Comparison of ENCODE assay signal across 22 cellular contexts in the genomic region with DNA sequence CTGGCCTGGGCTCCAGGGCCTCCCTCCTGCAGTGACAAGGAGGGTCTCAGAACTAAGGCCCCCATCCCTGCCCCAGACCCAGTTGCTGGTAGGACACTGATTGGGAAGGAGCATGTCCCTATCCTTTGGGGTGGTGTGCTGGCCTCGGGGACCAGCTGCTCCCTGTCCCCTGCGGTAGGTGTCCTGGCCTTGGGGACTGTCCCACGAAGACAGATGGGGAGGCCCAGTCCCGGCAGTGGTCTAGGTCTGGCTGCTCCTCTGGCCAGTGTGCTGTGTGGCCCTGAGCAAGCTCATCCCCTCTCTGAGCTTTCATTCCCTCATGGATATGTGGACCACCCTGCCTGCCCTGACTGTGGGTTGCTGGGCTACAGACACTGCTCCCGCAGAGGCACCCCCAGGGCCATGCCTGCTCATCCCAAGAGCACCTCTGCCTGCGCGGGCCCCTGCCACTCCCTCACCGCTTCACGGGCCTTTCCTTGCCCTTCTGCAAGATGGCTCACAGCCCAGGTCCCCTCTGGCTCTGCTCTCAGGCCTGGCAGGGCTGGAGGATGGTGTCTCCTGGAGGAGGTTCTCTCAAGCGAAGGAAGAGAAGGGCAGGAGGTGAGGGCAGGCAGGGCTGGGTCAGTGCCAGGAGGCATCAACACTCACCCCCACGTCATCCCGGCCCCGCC. TPM values are rescaled to one million over a fixed set of nuclear protein-coding genes. Genes with fewer than 3 reads are reported as not detected.
DNase-seq lines count a peak whose midpoint lies in the region; ATAC-seq and TF ChIP-seq lines count a peak whose summit lies in the region.
"Had no signal": no experiment of that assay in that cellular context is flagged by ENCODE, and none has a peak within 500 bp of the region (broad histone marks: within the 10 kb centered on the region; RNA-seq: fewer than 3 reads in every experiment).

No MANE protein-coding gene starts in this region.

- dilution Hi-C loops in mammary epithelial cell (cut with HindIII; ENCODE audit: low sequenced_read_pairs): no loop called here

- peaks cover 12% of the 10 kb centered on the region for H3K4me1 Mint-ChIP-seq in MCF 10A (ENCODE audit: insufficient read depth, unreplicated experiment)
- H3K4me1 Mint-ChIP-seq: activated CD4-positive, alpha-beta T cell treated with anti-CD3 and anti-CD28 coated beads, Interleukin-2, amount 10 ng/mL, durations not matched to agents 24 days and 14 days; neural crest cell had no signal

- POLR2A ChIA-PET in MCF 10A (lab: Yijun Ruan, JAX): interaction anchor here (6.9 kb wide), 1 partner anchor 8 kb away, joined by 43 read pairs; no protein-coding TSS in a partner anchor

- H3K23ac ChIP-seq in neuronal stem cell (ENCODE audit: low read depth, low read length, poor library complexity): peak overlapping the region; percentile 85

- CTCF ChIA-PET in MCF 10A (lab: Yijun Ruan, JAX) (interaction anchor here (1.3 kb wide), 2 partner anchors 79 to 125 kb away, joined by 4 to 6 read pairs; no protein-coding TSS in a partner anchor), mammary epithelial cell (lab: Charles Lee; ENCODE audit: low non-redundant PET) (no interaction called here)

- H3K9ac ChIP-seq in mammary epithelial cell (ENCODE audit: insufficient read depth, low read length) (no peak overlapping the region), neuronal stem cell (ENCODE audit: low read depth, low read length, poor library complexity) (no peak overlapping the region)

- H3K9me3 ChIP-seq in mammary epithelial cell (replicated peaks; ENCODE audit: insufficient read depth, low read length) (no peaks in the 10 kb centered on the region), esophagus squamous epithelium (no peaks in the 10 kb centered on the region), neuronal stem cell (replicated peaks in 1 of 2; ENCODE audit: control insufficient read depth in 2 of 2, insufficient read depth in 1 of 2, low read depth in 1 of 2, low read length in 2 of 2) (peaks cover 0 to 2% of the 10 kb centered on the region in 2 donors), suprapubic skin (no peaks in the 10 kb centered on the region)

- H2BK12ac ChIP-seq in neuronal stem cell (ENCODE audit: low read length): peak overlapping the region; percentile 84

- peak overlapping the region; percentile 97 for H2AK5ac ChIP-seq in neuronal stem cell (ENCODE audit: low read depth, low read length)

- H4K91ac ChIP-seq in neuronal stem cell (ENCODE audit: low read depth, low read length, poor library complexity): no peak overlapping the region

- H3K27ac ChIP-seq in mammary epithelial cell (ENCODE audit: insufficient read depth, low read depth, low read length) (no peak overlapping the region), esophagus squamous epithelium (peak overlapping the region; percentile 93 to 99 (median 98)), neuronal stem cell (replicated peaks; ENCODE audit: low read length) (no peak overlapping the region), suprapubic skin (peak overlapping the region; percentile 96)
- H3K27ac ChIP-seq: VCaP had no signal

- H3K36me3 ChIP-seq in mammary epithelial cell (ENCODE audit: insufficient read depth, low read length) (no peaks in the 10 kb centered on the region), esophagus squamous epithelium (peaks cover 0 to 5% (median 0%) of the 10 kb centered on the region in 3 donors), neuronal stem cell (replicated peaks in 1 of 2; ENCODE audit: control insufficient read depth in 2 of 2, insufficient read depth in 2 of 2, low read length in 2 of 2) (no peaks in the 10 kb centered on the region), suprapubic skin (no peaks in the 10 kb centered on the region)

- peak overlapping the region; percentile 47 for H2BK120ac ChIP-seq in neuronal stem cell (ENCODE audit: low read depth, low read length)

- H2BK5ac ChIP-seq in neuronal stem cell (ENCODE audit: low read length): peak overlapping the region; percentile 53

- H3K4me3 ChIP-seq in mammary epithelial cell (replicated peaks in 1 of 3; ENCODE audit: insufficient read depth in 1 of 3, low read depth in 2 of 3, low read length in 3 of 3) (no peak overlapping the region), esophagus squamous epithelium (no peak overlapping the region), neuronal stem cell (ENCODE audit: low read length in 2 of 2) (no peak overlapping the region), suprapubic skin (peak overlapping the region; percentile 62)
- H3K4me3 ChIP-seq: GM23338 had no signal

- in situ Hi-C loops in mammary epithelial cell (cut with MboI; ENCODE audit: low sequenced_read_pairs in 2 of 2): no loop called here

- peaks cover 82% of the 10 kb centered on the region for H3K36me3 Mint-ChIP-seq in MCF 10A (ENCODE audit: insufficient read depth, unreplicated experiment)

- peak overlapping the region; percentile 65 for H4K8ac ChIP-seq in neuronal stem cell (ENCODE audit: low read depth, low read length)

- ATAC-seq in HG03571 (IDR thresholded peaks at IDR 0.05; ENCODE audit: unreplicated experiment): no peak
- ATAC-seq: GM23338 had no signal

- no peak for DNase-seq in MCF 10A (ENCODE audit: unreplicated experiment)
- DNase-seq in mammary epithelial cell: no peak
- DNase-seq in esophagus squamous epithelium (lab: John Stamatoyannopoulos, UW): no peak
- DNase-seq in neuronal stem cell (ENCODE audit: low spot score): no peak
- peak in 1 of 2 donors; percentile 62 for DNase-seq in suprapubic skin (ENCODE audit: low spot score in 2 of 2)
- DNase-seq in epidermal melanocyte (ENCODE audit: insufficient read length, low spot score): no peak
- no peak for DNase-seq in RPMI8226
- DNase-seq: 8988T; activated CD4-positive, alpha-beta T cell treated with anti-CD3 and anti-CD28 coated beads, Interleukin-2, amount 10 ng/mL, durations not matched to agents 24 days and 14 days; activated gamma-delta T cell; activated T-cell treated with anti-CD3 and anti-CD28 coated beads, Interleukin-2, amount 50 U/mL, for 1 hour; CD4-positive, alpha-beta T cell; DMS153; kidney glomerular epithelial cell; NCI-H446 treated with DMSO at 0.1 percent for 48 hours had no signal

- intact Hi-C loops in MCF 10A (cut with micrococcal nuclease) (no loop called here), mammary epithelial cell (cut with micrococcal nuclease) (loop anchor here (5.0 kb wide), 1 partner anchor 213 kb away; a partner anchor contains a TSS), esophagus squamous epithelium (cut with DNase I) (no loop called here)

- H3K27ac Mint-ChIP-seq in MCF 10A (ENCODE audit: low read depth, unreplicated experiment): peak overlapping the region; percentile 16
- H3K27ac Mint-ChIP-seq: activated CD4-positive, alpha-beta T cell treated with anti-CD3 and anti-CD28 coated beads, Interleukin-2, amount 10 ng/mL, durations not matched to agents 24 days and 14 days; CD4-positive, alpha-beta T cell; GM23338 had no signal

- peak overlapping the region; percentile 71 for H3K18ac ChIP-seq in neuronal stem cell (ENCODE audit: low read length)

- TF ChIP-seq POLR2A in esophagus squamous epithelium (IDR thresholded peaks at IDR 0.05) (no peak), suprapubic skin (IDR thresholded peaks at IDR 0.05) (no peak)

- H3K79me1 ChIP-seq in neuronal stem cell (ENCODE audit: low read depth, low read length): no peaks in the 10 kb centered on the region

- H4K20me1 ChIP-seq in mammary epithelial cell (ENCODE audit: insufficient read depth, low read length): no peaks in the 10 kb centered on the region

- H3K9me3 Mint-ChIP-seq in MCF 10A (ENCODE audit: unreplicated experiment): no peaks in the 10 kb centered on the region
- H3K9me3 Mint-ChIP-seq: activated CD4-positive, alpha-beta T cell treated with anti-CD3 and anti-CD28 coated beads, Interleukin-2, amount 10 ng/mL, durations not matched to agents 24 days and 14 days; CD4-positive, alpha-beta T cell; GM23338; neural crest cell had no signal

- no peak for TF ChIP-seq EP300 in suprapubic skin (IDR thresholded peaks at IDR 0.05)

- BruUV-seq in MCF 10A (replicated peaks; lab: Mats Ljungman, UMichigan): no TSS peak
- no TSS peak for BruUV-seq in mammary epithelial cell (replicated peaks; lab: Mats Ljungman, UMichigan)

- H3K27me3 ChIP-seq in mammary epithelial cell (ENCODE audit: insufficient read depth, low read length): no peaks in the 10 kb centered on the region
- H3K27me3 ChIP-seq in esophagus squamous epithelium: peaks cover 0 to 11% (median 0%) of the 10 kb centered on the region in 4 donors
- H3K27me3 ChIP-seq in neuronal stem cell (ENCODE audit: control insufficient read depth in 3 of 3, insufficient read depth in 3 of 3, low read depth in 1 of 3, low read length in 3 of 3): peaks cover 0 to 64% (median 9%) of the 10 kb centered on the region in 3 experiments
- no peaks in the 10 kb centered on the region for H3K27me3 ChIP-seq in suprapubic skin

- TF ChIP-seq CTCF in MCF 10A (IDR thresholded peaks at IDR 0.05; ENCODE audit: unreplicated experiment) (no peak), mammary epithelial cell (conservative IDR thresholded peaks at IDR 0.05 in 1 of 2, IDR thresholded peaks at IDR 0.05 in 1 of 2; ENCODE audit: extremely low read depth in 1 of 2, insufficient read depth in 1 of 2, low read depth in 1 of 2, low read length in 2 of 2) (no peak), esophagus squamous epithelium (IDR thresholded peaks at IDR 0.05) (no peak), suprapubic skin (IDR thresholded peaks at IDR 0.05) (no peak)

- peaks cover 45% of the 10 kb centered on the region for H3K4me1 ChIP-seq in mammary epithelial cell (ENCODE audit: insufficient read depth, low read length)
- peaks cover 43 to 54% (median 44%) of the 10 kb centered on the region in 3 donors for H3K4me1 ChIP-seq in esophagus squamous epithelium
- peaks cover 12 to 26% of the 10 kb centered on the region in 2 donors for H3K4me1 ChIP-seq in neuronal stem cell (ENCODE audit: control insufficient read depth in 2 of 2, insufficient read depth in 1 of 2, low read depth in 1 of 2, low read length in 2 of 2)
- H3K4me1 ChIP-seq in suprapubic skin: peaks cover 55% of the 10 kb centered on the region

- H3K4me3 Mint-ChIP-seq in MCF 10A (ENCODE audit: unreplicated experiment): peak overlapping the region; percentile 92
- H3K4me3 Mint-ChIP-seq: activated CD4-positive, alpha-beta T cell treated with anti-CD3 and anti-CD28 coated beads, Interleukin-2, amount 10 ng/mL, durations not matched to agents 24 days and 14 days; CD4-positive, alpha-beta T cell; GM23338; neural crest cell had no signal

- H3K4ac ChIP-seq in neuronal stem cell (ENCODE audit: low read length): no peak overlapping the region

- peaks cover 6% of the 10 kb centered on the region for H3K79me2 ChIP-seq in mammary epithelial cell (ENCODE audit: insufficient read depth, low read length)

- 92% methylated on average over 9 of the region's 13 CpGs for WGBS in mammary epithelial cell (ENCODE audit: low coverage, missing lambda C conversion rate)
- 47 to 48% methylated on average over 8 of the region's 13 CpGs for WGBS in esophagus squamous epithelium, 2 donors
- whole genome bisulfite sequencing in neuronal stem cell (ENCODE audit: extremely low coverage in 2 of 2, insufficient read length in 2 of 2, insufficient replicate concordance in 1 of 2), 2 donors: no CpG with 5 or more reads among the region's 13 CpGs
- 71% methylated on average over 13 of the region's 13 CpGs for WGBS in suprapubic skin

- no peak overlapping the region for H2AFZ ChIP-seq in mammary epithelial cell (ENCODE audit: low read depth, low read length)
- no peak overlapping the region for H2AFZ ChIP-seq in neuronal stem cell (ENCODE audit: low read length)
- H2AFZ ChIP-seq: GM23338 had no signal

- no peak overlapping the region for H3K14ac ChIP-seq in neuronal stem cell (ENCODE audit: low read length)

- peak overlapping the region; percentile 79 for H2BK15ac ChIP-seq in neuronal stem cell (ENCODE audit: low read length)

- H3K4me2 ChIP-seq in mammary epithelial cell (ENCODE audit: insufficient read depth, low read depth, low read length) (no peak overlapping the region), neuronal stem cell (ENCODE audit: insufficient read depth, low read length, poor library complexity, severe bottlenecking) (no peak overlapping the region)
- H3K4me2 ChIP-seq: GM23338 had no signal

- no peaks in the 10 kb centered on the region for H3K27me3 Mint-ChIP-seq in MCF 10A (ENCODE audit: insufficient read depth, unreplicated experiment)

RNA-seq across cellular contexts. Expression of a gene that starts 12.5 kb away (rescaled TPM):
- total RNA-seq in MCF 10A (2022): 218 and 286 TPM in 2 replicates
- 100 to 1,000 TPM; 110 to 302 TPM for total RNA-seq in mammary epithelial cell
- 43.1 TPM for polyA plus RNA-seq in mammary epithelial cell
- 327 TPM for polyA minus RNA-seq in mammary epithelial cell
- 100 to 1,000 TPM; 147 to 313 (median 172) TPM for total RNA-seq in esophagus squamous epithelium
- 0.43 TPM for polyA plus RNA-seq in neuronal stem cell (2013, experiment 1 of 2)
- 0.46 TPM for polyA plus RNA-seq in neuronal stem cell (2013, experiment 2 of 2)
- total RNA-seq in suprapubic skin: 100 to 1,000 TPM; 829 to 975 (median 858) TPM

RNA-seq across cellular contexts. Expression of a gene that starts 19.9 kb away (rescaled TPM):
- total RNA-seq in MCF 10A (2022): 20.3 and 24.3 TPM in 2 replicates
- total RNA-seq in mammary epithelial cell: 10 to 100 TPM; 11.0 to 14.7 TPM
- 7.4 TPM for polyA plus RNA-seq in mammary epithelial cell
- polyA minus RNA-seq in mammary epithelial cell: 3.0 TPM
- total RNA-seq in esophagus squamous epithelium: 10 to 100 TPM in 1 of 4 donors, 1 to 10 TPM in 3; 5.5 to 19.3 (median 7.3) TPM
- polyA plus RNA-seq in neuronal stem cell (2013, experiment 1 of 2): 6.1 TPM
- 6.0 TPM for polyA plus RNA-seq in neuronal stem cell (2013, experiment 2 of 2)
- total RNA-seq in suprapubic skin: 10 to 100 TPM in 2 of 4 donors, 1 to 10 TPM in 2; 6.3 to 10.9 (median 9.1) TPM

RNA-seq across cellular contexts. Expression of a gene that starts 41.0 kb away (rescaled TPM):
- not detected in 2 replicates for total RNA-seq in MCF 10A (2022)
- total RNA-seq in mammary epithelial cell: under 1 TPM in 1 of 2 donors, not detected in 1; 0.09 TPM
- 0.01 TPM for polyA plus RNA-seq in mammary epithelial cell
- not detected for polyA minus RNA-seq in mammary epithelial cell
- under 1 TPM; 0.18 to 0.95 (median 0.64) TPM for total RNA-seq in esophagus squamous epithelium
- polyA plus RNA-seq in neuronal stem cell (2013, experiment 1 of 2): 0.04 TPM
- 0.03 TPM for polyA plus RNA-seq in neuronal stem cell (2013, experiment 2 of 2)
- under 1 TPM in 1 of 4 donors, not detected in 3; 0.16 TPM for total RNA-seq in suprapubic skin
- total RNA-seq: activated CD8-positive, alpha-beta memory T cell treated with anti-CD3 and anti-CD28 coated beads for 36 hours; dermis microvascular lymphatic vessel endothelial cell; GM23338; LHCN-M2 had no signal
- polyA plus RNA-seq: GM23338 had no signal

RNA-seq across cellular contexts. Expression of a gene that starts 55.2 kb away (rescaled TPM):
- total RNA-seq in MCF 10A (2022) (29.3 and 33.0 TPM in 2 replicates), mammary epithelial cell (10 to 100 TPM; 38.2 to 61.7 TPM), esophagus squamous epithelium (10 to 100 TPM; 15.3 to 35.0 (median 23.3) TPM), suprapubic skin (10 to 100 TPM; 27.7 to 38.6 (median 35.8) TPM)
- polyA plus RNA-seq in mammary epithelial cell: 53.4 TPM
- polyA minus RNA-seq in mammary epithelial cell: 38.9 TPM
- polyA plus RNA-seq in neuronal stem cell (2013, experiment 1 of 2): 46.0 TPM
- 45.5 TPM for polyA plus RNA-seq in neuronal stem cell (2013, experiment 2 of 2)

Comparison
In these comparisons a context has a peak if more than half of its experiments do, and no peak if none do; other contexts are left out.
1. H3K27ac ChIP-seq: peak in esophagus squamous epithelium (4 of 4) and suprapubic skin (single experiment); none in mammary epithelial cell (single experiment) and neuronal stem cell (single experiment).